Comparison of ENCODE assay signal across 32 cellular contexts in the genomic region with DNA sequence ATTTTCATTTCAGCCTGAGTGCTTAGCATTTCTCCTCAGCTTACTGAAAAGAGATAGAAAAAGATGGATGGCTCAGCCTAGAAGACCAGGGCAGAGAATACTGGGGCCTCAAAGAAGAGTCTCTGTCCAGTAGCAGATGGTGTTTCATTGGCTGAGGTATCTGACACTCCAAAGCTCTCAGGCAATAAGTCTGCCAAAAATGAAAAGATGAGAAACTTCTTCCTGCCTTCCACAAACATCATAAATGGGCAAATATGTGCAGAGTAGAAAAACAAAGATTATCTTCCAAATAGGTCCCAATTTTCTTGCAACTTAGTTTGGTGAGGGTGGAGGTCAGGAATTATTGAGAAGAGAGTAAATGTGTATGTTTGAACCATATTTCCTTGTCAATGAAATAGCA.
DNase-seq lines count a peak whose midpoint lies in the region; ATAC-seq, FAIRE-seq and TF ChIP-seq lines count a peak whose summit lies in the region.
"Had no signal": no experiment of that assay in that cellular context is flagged by ENCODE, and none has a peak within 500 bp of the region (broad histone marks: within the 10 kb centered on the region; RNA-seq: fewer than 3 reads in every experiment).

No MANE protein-coding gene starts in this region.

- in situ Hi-C loops in astrocyte of the spinal cord (cut with HindIII; ENCODE audit: low sequenced_read_pairs) = no loop called here

- peak; percentile 35 for DNase-seq in A172 (ENCODE audit: low spot score)
- peak; percentile 12 for DNase-seq in HFFc6
- DNase-seq in astrocyte of the spinal cord (ENCODE audit: low read depth, low spot score) = peak; percentile 43
- DNase-seq in nephron progenitor cell = no peak
- DNase-seq in T-helper 9 cell = no peak
- no peak for DNase-seq in SW 1271 (lab: John Stamatoyannopoulos, UW)
- DNase-seq in GM12892 (ENCODE audit: insufficient read length) = no peak
- DNase-seq: activated B cell treated with CpG ODN at 0.5 μM for 24 hours; activated CD4-positive, alpha-beta T cell treated with anti-CD3 and anti-CD28 coated beads, Interleukin-2, amount 50 U/mL, for 1 hour; activated gamma-delta T cell treated with Interleukin-2 at 50 U/mL for 16 hours; activated naive CD8-positive, alpha-beta T cell treated with anti-CD3 and anti-CD28 coated beads, Interleukin-2, amount 50 U/mL, for 24 hours; activated T-cell treated with anti-CD3 and anti-CD28 coated beads, Interleukin-2, amount 50 U/mL, for 4 hours; AML-193; body of pancreas; CD4-positive, CD25-positive, alpha-beta regulatory T cell; DND-41; H7; KG1; naive thymus-derived CD4-positive, alpha-beta T cell; NCI-H1105; NCI-H187 treated with DMSO at 0.1 percent for 48 hours; NCI-H524; NK-92 treated with Interleukin-12 subunit alpha and Interleukin-12 subunit beta, amount 100 ng/mL, for 24 hours; occipital lobe; Right ventricle myocardium superior; upper lobe of left lung had no signal

- no peak for ATAC-seq in GM18907 (IDR thresholded peaks at IDR 0.05; ENCODE audit: unreplicated experiment)
- ATAC-seq: activated naive CD8-positive, alpha-beta T cell treated with anti-CD3 and anti-CD28 coated beads, Interleukin-2, amount 50 U/mL, for 24 hours; activated T-cell treated with anti-CD3 and anti-CD28 coated beads, Interleukin-2, amount 50 U/mL, for 4 hours; esophagus mucosa; naive thymus-derived CD4-positive, alpha-beta T cell; stimulated activated effector memory CD8-positive, alpha-beta T cell treated with anti-CD3 and anti-CD28 coated beads, Interleukin-12 subunit alpha, Interleukin-12 subunit beta, amount 100 ng/mL, for 72 hours had no signal

- no peaks in the 10 kb centered on the region for H3K9me3 Mint-ChIP-seq in HFFc6
- H3K9me3 Mint-ChIP-seq in nephron progenitor cell = peaks cover 4% of the 10 kb centered on the region
- H3K9me3 Mint-ChIP-seq: activated B cell treated with CpG ODN at 0.5 μM for 24 hours; activated naive CD8-positive, alpha-beta T cell treated with anti-CD3 and anti-CD28 coated beads, Interleukin-2, amount 50 U/mL, for 24 hours; activated T-cell treated with anti-CD3 and anti-CD28 coated beads, Interleukin-2, amount 50 U/mL, for 4 hours; stimulated activated effector memory CD8-positive, alpha-beta T cell treated with anti-CD3 and anti-CD28 coated beads, Interleukin-12 subunit alpha, Interleukin-12 subunit beta, amount 100 ng/mL, for 72 hours had no signal

- TF ChIP-seq CTCF in HFFc6 (IDR thresholded peaks at IDR 0.05) = no peak
- no peak for TF ChIP-seq CTCF in astrocyte of the spinal cord (IDR thresholded peaks at IDR 0.05; ENCODE audit: low read depth, low read length)
- no peak for TF ChIP-seq CTCF in nephron progenitor cell (IDR thresholded peaks at IDR 0.05)

- H3K4me1 Mint-ChIP-seq in HFFc6 (ENCODE audit: low read depth) (peaks cover 31% of the 10 kb centered on the region), nephron progenitor cell (peaks cover 50% of the 10 kb centered on the region)
- H3K4me1 Mint-ChIP-seq: activated B cell treated with CpG ODN at 0.5 μM for 24 hours; activated naive CD8-positive, alpha-beta T cell treated with anti-CD3 and anti-CD28 coated beads, Interleukin-2, amount 50 U/mL, for 24 hours; CD4-positive, CD25-positive, alpha-beta regulatory T cell; stimulated activated effector memory CD8-positive, alpha-beta T cell treated with anti-CD3 and anti-CD28 coated beads, Interleukin-12 subunit alpha, Interleukin-12 subunit beta, amount 100 ng/mL, for 72 hours had no signal

- H3K4me3 Mint-ChIP-seq in HFFc6 (no peak overlapping the region; the same call in 1 of the 2 replicates), nephron progenitor cell (peak overlapping the region; percentile 18)
- H3K4me3 Mint-ChIP-seq: activated B cell treated with CpG ODN at 0.5 μM for 24 hours; activated naive CD8-positive, alpha-beta T cell treated with anti-CD3 and anti-CD28 coated beads, Interleukin-2, amount 50 U/mL, for 24 hours; activated T-cell treated with anti-CD3 and anti-CD28 coated beads, Interleukin-2, amount 50 U/mL, for 4 hours; CD4-positive, CD25-positive, alpha-beta regulatory T cell; naive thymus-derived CD4-positive, alpha-beta T cell; stimulated activated effector memory CD8-positive, alpha-beta T cell treated with anti-CD3 and anti-CD28 coated beads, Interleukin-12 subunit alpha, Interleukin-12 subunit beta, amount 100 ng/mL, for 72 hours had no signal

- H3K36me3 Mint-ChIP-seq in HFFc6 (ENCODE audit: low read depth) (no peaks in the 10 kb centered on the region), nephron progenitor cell (ENCODE audit: low read depth) (peaks cover 5% of the 10 kb centered on the region)
- H3K36me3 Mint-ChIP-seq: stimulated activated effector memory CD8-positive, alpha-beta T cell treated with anti-CD3 and anti-CD28 coated beads, Interleukin-12 subunit alpha, Interleukin-12 subunit beta, amount 100 ng/mL, for 72 hours had no signal

- no peak for FAIRE-seq in GM12892 (lab: Jason Lieb, UNC)
- FAIRE-seq: A204.1, frontal cortex had no signal

- no peak for TF ChIP-seq POLR2A in GM12892 (IDR thresholded peaks at IDR 0.05; ENCODE audit: low read depth, low read length)

- no peak overlapping the region for H3K4me3 ChIP-seq in astrocyte of the spinal cord (ENCODE audit: low read depth, low read length)
- H3K4me3 ChIP-seq: body of pancreas, MG63, upper lobe of left lung had no signal

- peaks cover 12% of the 10 kb centered on the region for H3K27me3 Mint-ChIP-seq in HFFc6 (ENCODE audit: insufficient read depth)
- H3K27me3 Mint-ChIP-seq in nephron progenitor cell (ENCODE audit: low read depth, poor library complexity) = peaks cover 14% of the 10 kb centered on the region
- H3K27me3 Mint-ChIP-seq: activated B cell treated with CpG ODN at 0.5 μM for 24 hours; activated naive CD8-positive, alpha-beta T cell treated with anti-CD3 and anti-CD28 coated beads, Interleukin-2, amount 50 U/mL, for 24 hours; CD4-positive, CD25-positive, alpha-beta regulatory T cell; naive thymus-derived CD4-positive, alpha-beta T cell had no signal

- H3K27ac Mint-ChIP-seq in HFFc6 (peak overlapping the region; percentile 90), nephron progenitor cell (peak overlapping the region; percentile 83)
- H3K27ac Mint-ChIP-seq: activated B cell treated with CpG ODN at 0.5 μM for 24 hours; activated naive CD8-positive, alpha-beta T cell treated with anti-CD3 and anti-CD28 coated beads, Interleukin-2, amount 50 U/mL, for 24 hours; CD4-positive, CD25-positive, alpha-beta regulatory T cell; naive thymus-derived CD4-positive, alpha-beta T cell; stimulated activated effector memory CD8-positive, alpha-beta T cell treated with anti-CD3 and anti-CD28 coated beads, Interleukin-12 subunit alpha, Interleukin-12 subunit beta, amount 100 ng/mL, for 72 hours had no signal

Comparison
In these comparisons a context has a peak if more than half of its experiments do, and no peak if none do; other contexts are left out.
1. DNase-seq: peak in A172 (single experiment), HFFc6 (single experiment) and astrocyte of the spinal cord (single experiment); none in nephron progenitor cell (single experiment), T-helper 9 cell (single experiment), SW 1271 (0 of 2) and GM12892 (single experiment).